In the genomic region with DNA sequence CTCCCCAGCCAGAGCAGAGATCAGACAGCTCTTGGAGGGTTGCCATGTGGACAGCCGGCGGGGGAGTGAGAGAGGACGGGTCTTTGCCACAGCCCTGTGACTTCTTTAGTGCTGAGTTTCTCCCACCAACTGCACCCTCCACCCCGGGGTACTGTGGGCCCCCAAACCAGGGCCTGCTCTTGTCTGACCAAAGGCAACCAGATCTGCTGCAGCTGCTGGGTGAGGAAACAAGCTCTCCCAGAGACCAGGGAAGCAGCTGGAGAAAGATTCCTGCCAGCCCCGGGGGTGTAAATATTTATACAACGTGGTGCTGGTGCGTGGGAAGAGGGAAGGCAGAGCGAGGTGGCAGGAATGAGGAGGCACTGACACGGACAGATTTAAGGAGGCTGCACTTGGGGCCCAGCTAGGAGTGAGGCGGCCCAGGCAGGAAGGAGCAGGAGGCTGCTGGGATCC, we compare ENCODE assay signal across 8 cellular contexts. TPM values are rescaled to one million over a fixed set of nuclear protein-coding genes. Genes with fewer than 3 reads are reported as not detected.
A peak's percentile ranks its signal among the peaks of the same experiment; 100 is the strongest.
DNase-seq lines count a peak whose midpoint lies in the region; ATAC-seq and TF ChIP-seq lines count a peak whose summit lies in the region.

No MANE protein-coding gene starts in this region.

- H3K4me3 ChIP-seq in PC-3 (ENCODE audit: low read length), result no peak overlapping the region

- no TSS peak for BruUV-seq in PC-3 (replicated peaks; lab: Mats Ljungman, UMichigan)

- POLR2A ChIA-PET in PC-3 (lab: Charles Lee; ENCODE audit: unreplicated experiment), result no interaction called here
- POLR2A ChIA-PET in naive thymus-derived CD8-positive, alpha-beta T cell (lab: Charles Lee), result interaction anchor here (0.6 to 26.2 kb wide), 8 partner anchors 7 to 524 kb away, joined by 3 to 1375 read pairs (median 3); a partner anchor contains a TSS

- no peaks in the 10 kb centered on the region for H3K79me2 ChIP-seq in PC-3 (ENCODE audit: low read length)

- no peaks in the 10 kb centered on the region for H3K9me2 ChIP-seq in PC-3 (replicated peaks; ENCODE audit: low read length)

- H3K4me1 Mint-ChIP-seq in naive thymus-derived CD8-positive, alpha-beta T cell, result peaks cover 19 to 62% (median 38%) of the 10 kb centered on the region in 4 donors

- no peak overlapping the region for H3K27ac ChIP-seq in PC-3 (ENCODE audit: low read length)

- H3F3A ChIP-seq in PC-3 (ENCODE audit: low read length, unreplicated experiment), result no peaks in the 10 kb centered on the region

- intact Hi-C loops in PC-3 (cut with micrococcal nuclease), result no loop called here

- no peaks in the 10 kb centered on the region for H4K20me1 ChIP-seq in PC-3 (ENCODE audit: low read length)

- H3K27ac Mint-ChIP-seq in naive thymus-derived CD8-positive, alpha-beta T cell, result peak overlapping the region in 8 of 10 donors; percentile 25 to 91 (median 82)

- peak; percentile 27; the same call in 1 of the 2 replicates for ATAC-seq in PC-3
- peak; percentile 80 to 88 for ATAC-seq in naive thymus-derived CD8-positive, alpha-beta T cell
- ATAC-seq in HG02798 (IDR thresholded peaks at IDR 0.05; ENCODE audit: poor library complexity, unreplicated experiment), result no peak

- H3K27me3 Mint-ChIP-seq in naive thymus-derived CD8-positive, alpha-beta T cell, result no peaks in the 10 kb centered on the region

- H3K27me3 ChIP-seq in PC-3 (ENCODE audit: low read length), result no peaks in the 10 kb centered on the region

- H3K4me2 ChIP-seq in PC-3 (ENCODE audit: low read length), result no peak overlapping the region

- no peak overlapping the region for H2AFZ ChIP-seq in PC-3 (ENCODE audit: low read length)

- peaks cover 0 to 4% (median 0%) of the 10 kb centered on the region in 3 donors for H3K36me3 Mint-ChIP-seq in naive thymus-derived CD8-positive, alpha-beta T cell

- H3K9ac ChIP-seq in PC-3 (ENCODE audit: low read length), result no peak overlapping the region

- TF ChIP-seq CTCF in GM20000 (IDR thresholded peaks at IDR 0.05; ENCODE audit: extremely low read depth, missing control alignments) (no peak), PC-3 (conservative IDR thresholded peaks at IDR 0.05; ENCODE audit: low read depth, low read length) (no peak)

- no peaks in the 10 kb centered on the region; the same call in 1 of the 2 replicates for H3K36me3 ChIP-seq in PC-3 (ENCODE audit: low read depth, low read length)

- H3K4me1 ChIP-seq in PC-3 (ENCODE audit: insufficient read depth, low read length), result no peaks in the 10 kb centered on the region

- peak; percentile 28 for DNase-seq in GM20000 (ENCODE audit: low spot score)
- DNase-seq in PC-3, result no peak
- peak; percentile 82 for DNase-seq in epidermal melanocyte (ENCODE audit: insufficient read length, low spot score)
- peak in 1 of 10 donors; percentile 21 for DNase-seq in naive thymus-derived CD8-positive, alpha-beta T cell
- DNase-seq in cerebellum (ENCODE audit: low spot score), result no peak
- DNase-seq in NCI-H345 treated with DMSO at 0.1 percent for 48 hours (lab: John Stamatoyannopoulos, UW; ENCODE audit: unreplicated experiment), result no peak
- DNase-seq in HuH-7 (ENCODE audit: low spot score), result no peak

- CTCF ChIA-PET in PC-3 (lab: Charles Lee), result interaction anchor here (0.6 kb wide), 1 partner anchor 211 kb away, joined by 3 read pairs; no protein-coding TSS in a partner anchor

- H3K4me3 Mint-ChIP-seq in naive thymus-derived CD8-positive, alpha-beta T cell, result peak overlapping the region in 6 of 10 donors; percentile 38 to 60 (median 45)

- peaks cover 0 to 2% (median 0%) of the 10 kb centered on the region in 9 donors for H3K9me3 Mint-ChIP-seq in naive thymus-derived CD8-positive, alpha-beta T cell

- H3K9me3 ChIP-seq in PC-3 (ENCODE audit: low read length), result no peaks in the 10 kb centered on the region

RNA-seq across cellular contexts. Expression of a gene that starts 14.3 kb away (rescaled TPM):
- 63.1 and 79.7 TPM in 2 replicates for total RNA-seq in PC-3 (2014; rRNA removed)
- total RNA-seq in naive thymus-derived CD8-positive, alpha-beta T cell, result 100 to 1,000 TPM; 201 to 222 TPM
- 100 to 1,000 TPM; 122 to 142 (median 134) TPM for polyA plus RNA-seq in naive thymus-derived CD8-positive, alpha-beta T cell
- 26.4 TPM for total RNA-seq in cerebellum

Comparison
In these comparisons a context has a peak if more than half of its experiments do, and no peak if none do; other contexts are left out.
1. DNase-seq: peak in GM20000 (single experiment) and epidermal melanocyte (single experiment); none in PC-3 (single experiment), cerebellum (single experiment), NCI-H345 treated with DMSO at 0.1 percent for 48 hours (single experiment) and HuH-7 (single experiment).